ENCODE assay signal across 8 cellular contexts in genomic region chrX:107718156-107718621, GRCh38. TPM values are rescaled to one million over a fixed set of nuclear protein-coding genes. Genes with fewer than 3 reads are reported as not detected.
DNase-seq lines count a peak whose midpoint lies in the region; ATAC-seq, FAIRE-seq and TF ChIP-seq lines count a peak whose summit lies in the region.

No MANE protein-coding gene starts in this region.

- peak; percentile 58 for TF ChIP-seq CTCF in GM12872 (IDR thresholded peaks at IDR 0.05; ENCODE audit: insufficient read depth, low read depth, low read length)
- TF ChIP-seq CTCF in K562 (IDR thresholded peaks at IDR 0.05 in 2 of 3, conservative IDR thresholded peaks at IDR 0.05 in 1 of 3; ENCODE audit: insufficient read depth in 2 of 3, low read depth in 1 of 3, low read length in 3 of 3), result peak; percentile 71 to 77 (median 76)

- in situ Hi-C loops in K562 (cut with MboI), result no loop called here

- peak; percentile 62 to 76 for TF ChIP-seq RAD21 in K562 (CRISPR knock-in tag; conservative IDR thresholded peaks at IDR 0.05 in 1 of 2, IDR thresholded peaks at IDR 0.05 in 1 of 2)

- intact Hi-C loops in K562 (cut with micrococcal nuclease), result loop anchor here (1.0 to 2.0 kb wide), 2 partner anchors 45 to 59 kb away; partner anchors contain the start of gene NCBP2L

- peak; percentile 74 for ATAC-seq in K562
- no peak for ATAC-seq in HG02870 (IDR thresholded peaks at IDR 0.05; ENCODE audit: unreplicated experiment)
- no peak for ATAC-seq in GM18520 (IDR thresholded peaks at IDR 0.05; ENCODE audit: unreplicated experiment)

- H4K20me1 ChIP-seq in K562 (replicated peaks; ENCODE audit: control insufficient read depth, insufficient read depth, low read length), result no peaks in the 10 kb centered on the region

- CTCF ChIA-PET in K562 (lab: Yijun Ruan, JAX; ENCODE audit: low intra/inter-chr PET ratio), result interaction anchor here (1.1 to 1.8 kb wide), 2 partner anchors 45 to 63 kb away, joined by 3 to 21 read pairs; no protein-coding TSS in a partner anchor

- H3K27ac ChIP-seq in K562 (ENCODE audit: extremely low read depth, low read depth, low read length), result no peak overlapping the region; the same call in 2 of the 3 replicates

- no peak overlapping the region for H3K4me3 ChIP-seq in K562

- TF ChIP-seq POLR2A in K562 (conservative IDR thresholded peaks at IDR 0.05), result no peak

- TF ChIP-seq EP300 in K562 (IDR thresholded peaks at IDR 0.05; ENCODE audit: low read length), result peak; percentile 44; the same call in 1 of the 2 replicates

- no peak overlapping the region for H3K9ac ChIP-seq in K562 (ENCODE audit: insufficient read depth in 1 of 2, low read depth in 2 of 2, low read length in 2 of 2)

- H3K27me3 ChIP-seq in K562 (ENCODE audit: control insufficient read depth in 2 of 2, insufficient read depth in 2 of 2, low read length in 2 of 2), result no peaks in the 10 kb centered on the region

- POLR2A ChIA-PET in K562 (lab: Yijun Ruan, JAX), result no interaction called here

- peak; percentile 69 for FAIRE-seq in K562 (lab: Jason Lieb, UNC)

- WGBS in K562 (ENCODE audit: insufficient coverage, low coverage, missing lambda C conversion rate), result 10% methylated on average over 3 of the region's 3 CpGs

- peaks cover 12 to 23% of the 10 kb centered on the region in 2 experiments; a peak in 4 of 5 replicates for H3K4me1 ChIP-seq in K562 (replicated peaks in 1 of 2; ENCODE audit: control insufficient read depth in 2 of 2, insufficient read depth in 2 of 2, low read length in 2 of 2)

- H3K4me2 ChIP-seq in K562 (ENCODE audit: insufficient read depth, low read length), result no peak overlapping the region

- no peaks in the 10 kb centered on the region for H3K9me1 ChIP-seq in K562 (ENCODE audit: control insufficient read depth, insufficient read depth, low read length)

- H3K79me2 ChIP-seq in K562 (ENCODE audit: control insufficient read depth, insufficient read depth, low read length), result no peaks in the 10 kb centered on the region

- H3K9me3 ChIP-seq in K562 (replicated peaks; ENCODE audit: control insufficient read depth, insufficient read depth, low read depth, low read length), result no peaks in the 10 kb centered on the region

- H2AFZ ChIP-seq in K562 (ENCODE audit: low read depth, low read length), result peak overlapping the region; percentile 60

- BruUV-seq in K562 (replicated peaks; lab: Mats Ljungman, UMichigan), result no TSS peak

- no peaks in the 10 kb centered on the region for H3K36me3 ChIP-seq in K562 (ENCODE audit: control insufficient read depth, insufficient read depth, low read length)

- peak; percentile 61 for DNase-seq in NCI-H1092 treated with DMSO at 0.1 percent for 48 hours (lab: John Stamatoyannopoulos, UW)
- DNase-seq in T-helper 2 cell, result peak in 4 of 5 experiments; percentile 47 to 72 (median 60)
- peak; percentile 68 to 77 (median 73) for DNase-seq in K562 (ENCODE audit: extremely low read depth in 1 of 4, low spot score in 3 of 4)
- peak; percentile 55 for DNase-seq in iPS-NIHi11 (ENCODE audit: low spot score)
- DNase-seq in stimulated activated CD4-positive, alpha-beta T cell treated with anti-CD3 and anti-CD28 coated beads, Interleukin-12 subunit alpha, Interleukin-12 subunit beta, amount 100 ng/mL, for 4 hours, result peak; percentile 54

TF ChIP-seq in K562, 482 proteins besides CTCF, POLR2A, EP300 and RAD21 (continues in another document):
- TF ChIP-seq ZFX (CRISPR knock-in tag; IDR thresholded peaks at IDR 0.05) (no peak), GMEB1 (CRISPR knock-in tag; IDR thresholded peaks at IDR 0.05) (no peak), SMARCC2 (IDR thresholded peaks at IDR 0.05; ENCODE audit: low read depth) (no peak), CBFA2T3 (IDR thresholded peaks at IDR 0.05) (no peak), SAFB (IDR thresholded peaks at IDR 0.05; ENCODE audit: borderline replicate concordance, low read depth, low read length) (no peak), ZMIZ1 (IDR thresholded peaks at IDR 0.05; ENCODE audit: low read depth in 2 of 2, low read length in 2 of 2) (no peak), TCF15 (CRISPR knock-in tag; IDR thresholded peaks at IDR 0.05) (0 out of 2 replicates have a peak, but pooled peaks have one; percentile 40)

RNA-seq across cellular contexts. Expression of gene TSC22D3, which starts 57.4 kb away (rescaled TPM):
- total RNA-seq in K562 (2011; cell fraction: chromatin; rRNA removed; ENCODE audit: low replicate concordance), result 0.60 TPM in 1 of 2 replicates, not detected in the other
- 0.50 and 0.66 TPM in 2 replicates for total RNA-seq in K562 (2011; cell fraction: nucleolus; rRNA removed)
- 0.99 TPM in 1 of 2 replicates, not detected in the other for total RNA-seq in K562 (2011; cell fraction: nucleoplasm; rRNA removed)
- total RNA-seq in K562 (2014; rRNA removed) (1.4 and 3.0 TPM in 2 replicates), K562 (2014; rRNA removed; fragmentation: Illumina TruSeq; extraction: Trizol) (0.70 and 0.87 TPM in 2 replicates), K562 (2015; rRNA removed; fragmentation: Illumina TruSeq; extraction: Trizol) (0.45 and 0.54 TPM in 2 replicates), K562 (2021) (1.5 and 1.7 TPM in 2 replicates)
- polyA plus RNA-seq in K562 (2011; rRNA removed) (0.85 and 3.3 TPM in 2 replicates), K562 (2014; fragmentation: Illumina TruSeq; extraction: Trizol) (0.82 and 1.4 TPM in 2 replicates), K562 (2014; fragmentation: Nextera tagmentation; extraction: Ambion mirVana) (1 to 10 TPM in 1 of 2 experiments, under 1 TPM in 1; 0.48 to 1.0 TPM), K562 (2014; rRNA removed) (0.80 and 1.0 TPM in 2 replicates)
- polyA plus RNA-seq in K562 (2011; cell fraction: cytosol; rRNA removed), result 1.1 and 4.5 TPM in 2 replicates
- 0.71 and 1.5 TPM in 2 replicates for polyA plus RNA-seq in K562 (2011; cell fraction: nucleus; rRNA removed)
- 0.99 and 10.2 TPM in 2 replicates for polyA plus RNA-seq in K562 (2012)
- 1.6 and 3.4 TPM in 2 replicates for polyA minus RNA-seq in K562 (2011; rRNA and poly(A)+ RNA removed)
- 2.0 and 3.3 TPM in 2 replicates for polyA minus RNA-seq in K562 (2011; cell fraction: cytosol; rRNA and poly(A)+ RNA removed)
- polyA minus RNA-seq in K562 (2011; cell fraction: nucleus; rRNA and poly(A)+ RNA removed), result 1.7 and 2.2 TPM in 2 replicates

RNA-seq across cellular contexts. Expression of gene NCBP2L, which starts 59.3 kb away (rescaled TPM):
- total RNA-seq in K562 (2011; cell fraction: chromatin; rRNA removed; ENCODE audit: low replicate concordance), result not detected in 2 replicates
- not detected in 2 replicates for total RNA-seq in K562 (2011; cell fraction: nucleolus; rRNA removed)
- not detected in 2 replicates for total RNA-seq in K562 (2011; cell fraction: nucleoplasm; rRNA removed)
- total RNA-seq in K562 (2014; rRNA removed) (not detected in 2 replicates), K562 (2014; rRNA removed; fragmentation: Illumina TruSeq; extraction: Trizol) (not detected in 2 replicates), K562 (2015; rRNA removed; fragmentation: Illumina TruSeq; extraction: Trizol) (not detected in 2 replicates), K562 (2021) (not detected in 2 replicates)
- polyA plus RNA-seq in K562 (2011; rRNA removed) (not detected in 2 replicates), K562 (2014; fragmentation: Illumina TruSeq; extraction: Trizol) (not detected in 2 replicates), K562 (2014; fragmentation: Nextera tagmentation; extraction: Ambion mirVana) (not detected), K562 (2014; rRNA removed) (not detected in 2 replicates)
- not detected in 2 replicates for polyA plus RNA-seq in K562 (2011; cell fraction: cytosol; rRNA removed)
- not detected in 2 replicates for polyA plus RNA-seq in K562 (2011; cell fraction: nucleus; rRNA removed)
- not detected in 2 replicates for polyA plus RNA-seq in K562 (2012)
- polyA minus RNA-seq in K562 (2011; rRNA and poly(A)+ RNA removed), result not detected in 2 replicates
- polyA minus RNA-seq in K562 (2011; cell fraction: cytosol; rRNA and poly(A)+ RNA removed), result not detected in 2 replicates
- not detected in 2 replicates for polyA minus RNA-seq in K562 (2011; cell fraction: nucleus; rRNA and poly(A)+ RNA removed)
